In genomic region chr11:108647701-108648527, GRCh38 we compare ENCODE assay signal across 7 cellular contexts. TPM values are rescaled to one million over a fixed set of nuclear protein-coding genes. Genes with fewer than 3 reads are reported as not detected.
A peak's percentile ranks its signal among the peaks of the same experiment; 100 is the strongest.
DNase-seq lines count a peak whose midpoint lies in the region; ATAC-seq, FAIRE-seq and TF ChIP-seq lines count a peak whose summit lies in the region.

No MANE protein-coding gene starts in this region.

- FAIRE-seq in islet of Langerhans (lab: Jason Lieb, UNC) = peak; percentile 96

- peak overlapping the region; percentile 68 for H3K27ac ChIP-seq in mammary epithelial cell (ENCODE audit: insufficient read depth, low read depth, low read length)

- H4K20me1 ChIP-seq in mammary epithelial cell (ENCODE audit: insufficient read depth, low read length) = no peaks in the 10 kb centered on the region

- no peaks in the 10 kb centered on the region for H3K27me3 ChIP-seq in mammary epithelial cell (ENCODE audit: insufficient read depth, low read length)

- H3K79me2 ChIP-seq in mammary epithelial cell (ENCODE audit: insufficient read depth, low read length) = no peaks in the 10 kb centered on the region

- ATAC-seq in GM18502 (IDR thresholded peaks at IDR 0.05; ENCODE audit: poor library complexity, unreplicated experiment) (peak; percentile 90), HG02938 (IDR thresholded peaks at IDR 0.05; ENCODE audit: unreplicated experiment) (peak; percentile 94)

- no TSS peak for BruUV-seq in mammary epithelial cell (replicated peaks; lab: Mats Ljungman, UMichigan)

- H3K4me3 ChIP-seq in mammary epithelial cell (replicated peaks in 1 of 3; ENCODE audit: insufficient read depth in 1 of 3, low read depth in 2 of 3, low read length in 3 of 3) = no peak overlapping the region

- no peaks in the 10 kb centered on the region for H3K9me3 ChIP-seq in mammary epithelial cell (replicated peaks; ENCODE audit: insufficient read depth, low read length)

- intact Hi-C loops in mammary epithelial cell (cut with micrococcal nuclease) = loop anchor here (1.0 to 10.0 kb wide), 12 partner anchors 31 to 531 kb away; partner anchors contain the start of genes ATM, C11orf65 and EXPH5

- in situ Hi-C loops in mammary epithelial cell (cut with MboI; ENCODE audit: low sequenced_read_pairs in 2 of 2) = loop anchor here (5.0 to 10.0 kb wide), 2 partner anchors 56 to 233 kb away; partner anchors contain the start of gene EXPH5 (in 1 of the 2)

- TF ChIP-seq CTCF in mammary epithelial cell (conservative IDR thresholded peaks at IDR 0.05 in 1 of 2, IDR thresholded peaks at IDR 0.05 in 1 of 2; ENCODE audit: extremely low read depth in 1 of 2, insufficient read depth in 1 of 2, low read depth in 1 of 2, low read length in 2 of 2) = peak; percentile 86 to 91

- CTCF ChIA-PET in mammary epithelial cell (lab: Charles Lee; ENCODE audit: low non-redundant PET) = interaction anchor here (0.7 to 1.5 kb wide), 2 partner anchors 70 to 424 kb away, joined by 4 to 5 read pairs; no protein-coding TSS in a partner anchor

- dilution Hi-C loops in mammary epithelial cell (cut with HindIII; ENCODE audit: low sequenced_read_pairs) = no loop called here

- 15% methylated on average over 9 of the region's 9 CpGs for WGBS in mammary epithelial cell (ENCODE audit: low coverage, missing lambda C conversion rate)

- H3K36me3 ChIP-seq in mammary epithelial cell (ENCODE audit: insufficient read depth, low read length) = no peaks in the 10 kb centered on the region

- DNase-seq in NCI-H2107 (lab: John Stamatoyannopoulos, UW) (peak; percentile 4), UCSD-AML1 (lab: John Stamatoyannopoulos, UW; ENCODE audit: unreplicated experiment) (peak; percentile 53), mammary epithelial cell (peak; percentile 85)
- DNase-seq in stimulated activated CD4-positive, alpha-beta T cell treated with anti-CD3 and anti-CD28 coated beads, Interleukin-15, amount 100 ng/mL, for 1 hour (ENCODE audit: low read depth in 1 of 2, low spot score in 1 of 2) = peak; percentile 17 to 20

- H3K9ac ChIP-seq in mammary epithelial cell (ENCODE audit: insufficient read depth, low read length) = no peak overlapping the region

- peak overlapping the region; percentile 77 for H3K4me2 ChIP-seq in mammary epithelial cell (ENCODE audit: insufficient read depth, low read depth, low read length)

- peak overlapping the region; percentile 77 for H2AFZ ChIP-seq in mammary epithelial cell (ENCODE audit: low read depth, low read length)

- H3K4me1 ChIP-seq in mammary epithelial cell (ENCODE audit: insufficient read depth, low read length) = peaks cover 17% of the 10 kb centered on the region

RNA-seq across cellular contexts. Expression of gene DDX10, which starts 17.0 kb away (rescaled TPM):
- total RNA-seq in mammary epithelial cell = 10 to 100 TPM; 12.8 to 32.1 TPM
- 24.1 TPM for polyA plus RNA-seq in mammary epithelial cell
- 16.8 TPM for polyA minus RNA-seq in mammary epithelial cell

RNA-seq across cellular contexts. Expression of gene EXPH5, which starts 54.3 kb away (rescaled TPM):
- total RNA-seq in mammary epithelial cell = 10 to 100 TPM; 17.0 to 27.7 TPM
- 2.8 TPM for polyA plus RNA-seq in mammary epithelial cell
- polyA minus RNA-seq in mammary epithelial cell = 17.1 TPM

Comparison
In these comparisons a context has a peak if more than half of its experiments do, and no peak if none do; other contexts are left out.
1. DNase-seq: peak in every context shown above with its lines; median percentile 85 in mammary epithelial cell; 53 in UCSD-AML1; 18 in stimulated activated CD4-positive, alpha-beta T cell treated with anti-CD3 and anti-CD28 coated beads, Interleukin-15, amount 100 ng/mL, for 1 hour; 4 in NCI-H2107.